18 cellular contexts compared by ENCODE assay signal in genomic region chr15:93121089-93121488, GRCh38. TPM values are rescaled to one million over a fixed set of nuclear protein-coding genes. Genes with fewer than 3 reads are reported as not detected.
DNase-seq lines count a peak whose midpoint lies in the region; ATAC-seq, FAIRE-seq and TF ChIP-seq lines count a peak whose summit lies in the region.
"Had no signal": no experiment of that assay in that cellular context is flagged by ENCODE, and none has a peak within 500 bp of the region (broad histone marks: within the 10 kb centered on the region; RNA-seq: fewer than 3 reads in every experiment).

No MANE protein-coding gene starts in this region.

- H3K9me3 ChIP-seq in SK-N-MC (ENCODE audit: low read depth, low read length) (no peaks in the 10 kb centered on the region), left lung (no peaks in the 10 kb centered on the region)
- H3K9me3 ChIP-seq: SJCRH30 had no signal

- intact Hi-C loops in left lung (cut with DNase I) = no loop called here

- no peaks in the 10 kb centered on the region for H3K4me1 ChIP-seq in left lung
- H3K4me1 ChIP-seq: SJCRH30 had no signal

- H3K27me3 ChIP-seq in left lung = peaks cover 0 to 3% of the 10 kb centered on the region in 2 donors
- H3K27me3 ChIP-seq: SJCRH30 had no signal

- H3K4me3 ChIP-seq in SK-N-MC (no peak overlapping the region), left lung (no peak overlapping the region)
- H3K4me3 ChIP-seq: SJCRH30 had no signal

- no peak for TF ChIP-seq CTCF in left lung (IDR thresholded peaks at IDR 0.05)

- no peak overlapping the region for H3K9ac ChIP-seq in SK-N-MC (ENCODE audit: insufficient read length)

- no peaks in the 10 kb centered on the region for H3K36me3 ChIP-seq in SK-N-MC (ENCODE audit: insufficient read depth, low read length)
- no peaks in the 10 kb centered on the region for H3K36me3 ChIP-seq in left lung
- H3K36me3 ChIP-seq: SJCRH30 had no signal

- DNase-seq in NCI-H345 (lab: John Stamatoyannopoulos, UW) = peak; percentile 50
- DNase-seq in NCI-H345 treated with DMSO at 0.1 percent for 48 hours (lab: John Stamatoyannopoulos, UW; ENCODE audit: unreplicated experiment) = no peak
- DNase-seq in DMS 273 (lab: John Stamatoyannopoulos, UW; ENCODE audit: unreplicated experiment) = peak; percentile 92
- peak; percentile 7 for DNase-seq in NCI-H2081 treated with DMSO at 0.1 percent for 48 hours (lab: John Stamatoyannopoulos, UW)
- DNase-seq in SK-N-MC (ENCODE audit: low read depth, low spot score) = peak; percentile 20
- no peak for DNase-seq in urothelium cell line (ENCODE audit: low spot score)
- DNase-seq in left lung = no peak
- DNase-seq: C1 segment of cervical spinal cord, DMS153, GOT3, KBM-7, NCI-H187 treated with DMSO at 0.1 percent for 48 hours, SW 1271 had no signal

- ATAC-seq in left lung (no peak), GM19397 (IDR thresholded peaks at IDR 0.05; ENCODE audit: unreplicated experiment) (no peak)

- H3K27ac ChIP-seq in SK-N-MC = peak overlapping the region; percentile 28; the same call in 1 of the 2 replicates
- H3K27ac ChIP-seq in left lung = no peak overlapping the region
- H3K27ac ChIP-seq: RWPE1, SJCRH30 had no signal

- FAIRE-seq in urothelium cell line (lab: Jason Lieb, UNC) = no peak
- FAIRE-seq: GM12892 had no signal

RNA-seq across cellular contexts. Expression of gene RGMA, which starts 32.1 kb away (rescaled TPM):
- total RNA-seq in left lung = 1 to 10 TPM; 4.6 to 5.7 TPM
- total RNA-seq: T-helper 2 cell treated with Interferon-gamma antibody and Interleukin-4, amounts not matched to agents 100 ng/mL and 5 ng/mL, for 36 hours had no signal

Comparison
In these comparisons a context has a peak if more than half of its experiments do, and no peak if none do; other contexts are left out.
1. DNase-seq: peak in NCI-H345 (single experiment), DMS 273 (single experiment), NCI-H2081 treated with DMSO at 0.1 percent for 48 hours (single experiment) and SK-N-MC (single experiment); none in NCI-H345 treated with DMSO at 0.1 percent for 48 hours (single experiment), urothelium cell line (single experiment) and left lung (0 of 2).